Comparison of ENCODE assay signal across 34 cellular contexts in the genomic region with DNA sequence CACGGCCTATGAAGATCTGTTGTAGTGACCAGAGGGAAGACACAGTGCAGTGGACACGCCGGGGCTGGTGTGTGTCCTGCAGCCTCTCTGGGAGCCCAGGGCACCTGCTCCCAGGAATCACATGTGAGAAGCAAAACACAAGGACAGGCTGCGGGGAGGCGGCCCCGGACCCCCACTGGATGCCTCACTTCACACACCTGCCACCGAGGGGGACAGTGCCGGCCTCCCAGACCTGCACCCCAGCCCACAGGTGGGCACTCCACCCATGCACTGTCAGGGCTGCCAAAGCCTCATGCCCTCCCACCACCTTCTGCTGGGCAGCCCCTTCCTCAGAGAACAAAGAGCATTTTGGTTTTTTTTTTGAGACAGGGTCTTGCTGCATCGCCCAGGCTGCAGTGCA. TPM values are rescaled to one million over a fixed set of nuclear protein-coding genes. Genes with fewer than 3 reads are reported as not detected.
"Had no signal": no experiment of that assay in that cellular context is flagged by ENCODE, and none has a peak within 500 bp of the region (broad histone marks: within the 10 kb centered on the region; RNA-seq: fewer than 3 reads in every experiment).

No MANE protein-coding gene starts in this region.

- ATAC-seq: foreskin keratinocyte; gastroesophageal sphincter; heart left ventricle; naive thymus-derived CD8-positive, alpha-beta T cell; stimulated activated effector memory CD8-positive, alpha-beta T cell treated with anti-CD3 and anti-CD28 coated beads, Interleukin-12 subunit alpha, Interleukin-12 subunit beta, amount 100 ng/mL, for 72 hours had no signal

- DNase-seq: effector CD8-positive, alpha-beta T cell; foreskin keratinocyte; immature natural killer cell; islet precursor cell; mesenchymal stem cell; midbrain; naive thymus-derived CD8-positive, alpha-beta T cell; nephron progenitor cell; retina; stimulated activated CD4-positive, alpha-beta T cell treated with anti-CD3 and anti-CD28 coated beads, Interleukin-2, amount 100 ng/mL, for 24 hours; stimulated activated CD4-positive, alpha-beta T cell treated with anti-CD3 and anti-CD28 coated beads, Interleukin-4, amount 100 ng/mL, for 24 hours; stimulated activated naive CD4-positive, alpha-beta T cell treated with Interleukin-2 at 50 U/mL for 16 hours; stomach; thyroid gland; trophoblast cell had no signal

- FAIRE-seq: colon, pancreas had no signal

- H3K4me1 ChIP-seq: foreskin keratinocyte, pancreas had no signal

- H3K27me3 ChIP-seq: esophagus muscularis mucosa, foreskin keratinocyte, gastroesophageal sphincter, heart left ventricle, neutrophil, pancreas, stomach, thyroid gland, vagina had no signal

- H3K9me3 ChIP-seq: esophagus muscularis mucosa, gastroesophageal sphincter, heart left ventricle, neutrophil, pancreas, stomach, thyroid gland, vagina had no signal

- H3K4me2 ChIP-seq: smooth muscle cell had no signal

- H3K27ac ChIP-seq: epithelial cell of prostate, esophagus muscularis mucosa, foreskin keratinocyte, gastroesophageal sphincter, heart left ventricle, neutrophil, pancreas, stomach, thyroid gland, vagina had no signal

- H3K4me3 ChIP-seq: esophagus muscularis mucosa, gastroesophageal sphincter, heart left ventricle, pancreas, smooth muscle cell, stomach, thyroid gland, vagina had no signal

- H3K36me3 ChIP-seq: esophagus muscularis mucosa, gastroesophageal sphincter, heart left ventricle, neutrophil, pancreas, stomach, thyroid gland, vagina had no signal

RNA-seq across cellular contexts. Expression of a gene that starts 27.4 kb away (rescaled TPM):
- total RNA-seq: cerebellum; endodermal cell; fibroblast of lung; foreskin keratinocyte; lung microvascular endothelial cell; myocyte; naive thymus-derived CD8-positive, alpha-beta T cell; pancreas; pulmonary artery endothelial cell; smooth muscle cell; temporal lobe; vagina had no signal
- polyA plus RNA-seq: fibroblast of lung; foreskin keratinocyte; immature natural killer cell; naive thymus-derived CD8-positive, alpha-beta T cell; smooth muscle cell had no signal

RNA-seq across cellular contexts. Expression of a gene that starts 54.2 kb away (rescaled TPM):
- total RNA-seq: foreskin keratinocyte; lung microvascular endothelial cell; myocyte; naive thymus-derived CD8-positive, alpha-beta T cell; posterior vena cava; pulmonary artery endothelial cell; thyroid gland; ureter; vagina had no signal
- polyA plus RNA-seq: fibroblast of lung; foreskin keratinocyte; immature natural killer cell; naive thymus-derived CD8-positive, alpha-beta T cell had no signal
